ENCODE assay signal across 14 cellular contexts in genomic region chr12:115166698-115167315, GRCh38.
DNase-seq lines count a peak whose midpoint lies in the region; ATAC-seq and TF ChIP-seq lines count a peak whose summit lies in the region.
"Had no signal": no experiment of that assay in that cellular context is flagged by ENCODE, and none has a peak within 500 bp of the region (broad histone marks: within the 10 kb centered on the region; RNA-seq: fewer than 3 reads in every experiment).

No MANE protein-coding gene starts in this region.

- H3K27ac ChIP-seq in dorsolateral prefrontal cortex: no peak overlapping the region
- H3K27ac ChIP-seq: psoas muscle had no signal

- intact Hi-C loops in dorsolateral prefrontal cortex (cut with DNase I): loop anchor here in 1 of 2 donors (10.0 kb wide), 1 partner anchor 502 kb away; no protein-coding TSS in a partner anchor

- TF ChIP-seq CTCF in dorsolateral prefrontal cortex (IDR thresholded peaks at IDR 0.05 in 54 of 56, conservative IDR thresholded peaks at IDR 0.05 in 2 of 56; ENCODE audit: low read depth in 1 of 56, partially characterized antibody in 56 of 56): peak in 44 of 56 donors; percentile 9 to 69 (median 36)

- no peaks in the 10 kb centered on the region for H3K27me3 Mint-ChIP-seq in T-helper 17 cell
- H3K27me3 Mint-ChIP-seq: activated CD4-positive, alpha-beta T cell treated with anti-CD3 and anti-CD28 coated beads, Interleukin-2, amount 10 ng/mL, durations not matched to agents 24 days and 14 days had no signal

- DNase-seq in COLO829 (ENCODE audit: low spot score) (peak; percentile 61), M059J (ENCODE audit: low read depth) (peak; percentile 50), dorsolateral prefrontal cortex (no peak), medulla oblongata (ENCODE audit: extremely low spot score) (peak; percentile 20), T-helper 17 cell (no peak), NCI-H345 treated with DMSO at 0.1 percent for 48 hours (lab: John Stamatoyannopoulos, UW; ENCODE audit: unreplicated experiment) (no peak)
- DNase-seq in stimulated activated CD4-positive, alpha-beta T cell treated with anti-CD3 and anti-CD28 coated beads, Interleukin-2, amount 100 ng/mL, for 24 hours: no peak
- DNase-seq in stimulated activated CD4-positive, alpha-beta T cell treated with anti-CD3 and anti-CD28 coated beads, Interleukin-15, amount 100 ng/mL, for 24 hours: no peak
- DNase-seq: activated CD4-positive, alpha-beta T cell treated with anti-CD3 and anti-CD28 coated beads, Interleukin-2, amount 10 ng/mL, durations not matched to agents 24 days and 14 days; Caco-2; foreskin melanocyte; NCI-H748 treated with DMSO at 0.1 percent for 48 hours; psoas muscle; SW 1271 had no signal

- H3K27ac Mint-ChIP-seq in T-helper 17 cell: no peak overlapping the region
- H3K27ac Mint-ChIP-seq: activated CD4-positive, alpha-beta T cell treated with anti-CD3 and anti-CD28 coated beads, Interleukin-2, amount 10 ng/mL, durations not matched to agents 24 days and 14 days had no signal

- H3K9me3 ChIP-seq in T-helper 17 cell (ENCODE audit: control insufficient read depth, low read length, poor library complexity, severe bottlenecking): no peaks in the 10 kb centered on the region
- H3K9me3 ChIP-seq: Caco-2 had no signal

- H3K4me3 Mint-ChIP-seq in T-helper 17 cell: no peak overlapping the region
- H3K4me3 Mint-ChIP-seq: activated CD4-positive, alpha-beta T cell treated with anti-CD3 and anti-CD28 coated beads, Interleukin-2, amount 10 ng/mL, durations not matched to agents 24 days and 14 days had no signal

- no peak overlapping the region for H3K4me3 ChIP-seq in dorsolateral prefrontal cortex
- H3K4me3 ChIP-seq: psoas muscle had no signal

- H3K27me3 ChIP-seq in dorsolateral prefrontal cortex: peaks cover 0 to 13% (median 0%) of the 10 kb centered on the region in 45 donors

- no peak for ATAC-seq in T-helper 17 cell
- ATAC-seq: psoas muscle had no signal

- no peaks in the 10 kb centered on the region for H3K36me3 Mint-ChIP-seq in T-helper 17 cell (ENCODE audit: low read depth)

- no peaks in the 10 kb centered on the region for H3K4me1 Mint-ChIP-seq in T-helper 17 cell
- H3K4me1 Mint-ChIP-seq: activated CD4-positive, alpha-beta T cell treated with anti-CD3 and anti-CD28 coated beads, Interleukin-2, amount 10 ng/mL, durations not matched to agents 24 days and 14 days had no signal

Comparison
In these comparisons a context has a peak if more than half of its experiments do, and no peak if none do; other contexts are left out.
1. DNase-seq: peak in COLO829 (single experiment), M059J (single experiment) and medulla oblongata (single experiment); none in dorsolateral prefrontal cortex (0 of 10), T-helper 17 cell (0 of 3), stimulated activated CD4-positive, alpha-beta T cell treated with anti-CD3 and anti-CD28 coated beads, Interleukin-2, amount 100 ng/mL, for 24 hours (0 of 2), stimulated activated CD4-positive, alpha-beta T cell treated with anti-CD3 and anti-CD28 coated beads, Interleukin-15, amount 100 ng/mL, for 24 hours (single experiment) and NCI-H345 treated with DMSO at 0.1 percent for 48 hours (single experiment).